9 cellular contexts compared by ENCODE assay signal in the genomic region with DNA sequence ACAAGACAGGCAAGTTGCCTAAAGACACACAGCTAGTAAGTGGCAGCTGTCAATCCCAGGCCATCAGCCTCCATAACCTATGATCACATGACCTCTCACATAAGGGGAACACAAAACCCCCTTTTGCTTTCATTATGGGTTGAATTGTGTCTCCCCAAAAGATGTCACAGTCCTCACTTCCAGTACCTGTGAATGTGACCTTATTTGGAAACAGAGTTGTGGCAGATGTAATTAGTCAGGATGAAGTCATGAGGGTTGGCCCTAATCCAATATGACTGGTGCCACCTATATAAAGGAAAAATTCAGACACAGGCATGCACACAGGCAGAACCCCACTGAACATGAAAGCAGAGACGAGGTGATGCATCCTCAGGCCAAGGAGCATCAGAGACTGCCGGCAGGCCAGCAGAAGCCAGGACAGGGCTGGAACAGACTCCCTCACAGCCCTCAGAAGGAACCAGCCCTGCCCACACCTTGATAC. TPM values are rescaled to one million over a fixed set of nuclear protein-coding genes. Genes with fewer than 3 reads are reported as not detected.
A peak's percentile ranks its signal among the peaks of the same experiment; 100 is the strongest.
DNase-seq lines count a peak whose midpoint lies in the region; ATAC-seq, FAIRE-seq and TF ChIP-seq lines count a peak whose summit lies in the region.
"Had no signal": no experiment of that assay in that cellular context is flagged by ENCODE, and none has a peak within 500 bp of the region (broad histone marks: within the 10 kb centered on the region; RNA-seq: fewer than 3 reads in every experiment).

No MANE protein-coding gene starts in this region.

- intact Hi-C loops in left ventricle myocardium superior (cut with micrococcal nuclease): no loop called here

- TF ChIP-seq CTCF in right atrium auricular region (IDR thresholded peaks at IDR 0.05) (no peak), bronchial epithelial cell (IDR thresholded peaks at IDR 0.05; ENCODE audit: insufficient read depth, low read length, severe bottlenecking) (no peak)

- H3K4me3 ChIP-seq in right atrium auricular region (no peak overlapping the region), bronchial epithelial cell (ENCODE audit: low read depth, low read length) (no peak overlapping the region)

- DNase-seq in right atrium auricular region (ENCODE audit: low spot score): no peak
- no peak for DNase-seq in left ventricle myocardium superior
- peak; percentile 63 for DNase-seq in RPMI8226
- peak; percentile 99 for DNase-seq in bronchial epithelial cell (ENCODE audit: low read depth)
- DNase-seq in stimulated activated CD4-positive, alpha-beta T cell treated with anti-CD3 and anti-CD28 coated beads, Interleukin-15, amount 100 ng/mL, for 24 hours: peak; percentile 62
- DNase-seq in NCI-H1930 (lab: John Stamatoyannopoulos, UW): no peak
- no peak for DNase-seq in AG08396 (ENCODE audit: low spot score)

- no peaks in the 10 kb centered on the region for H3K27me3 ChIP-seq in right atrium auricular region
- H3K27me3 ChIP-seq in bronchial epithelial cell (ENCODE audit: control insufficient read depth, insufficient read depth, low read length): no peaks in the 10 kb centered on the region

- FAIRE-seq in bronchial epithelial cell (lab: Jason Lieb, UNC): peak; percentile 75
- FAIRE-seq: G401.6 had no signal

- peaks cover 9% of the 10 kb centered on the region for H3K36me3 ChIP-seq in right atrium auricular region
- peaks cover 6% of the 10 kb centered on the region for H3K36me3 ChIP-seq in bronchial epithelial cell (ENCODE audit: control insufficient read depth, insufficient read depth, low read length)

- peaks cover 0 to 80% of the 10 kb centered on the region in 2 donors for H3K4me1 ChIP-seq in right atrium auricular region

- peak overlapping the region; percentile 69 to 86 for H3K27ac ChIP-seq in right atrium auricular region

- no peak for ATAC-seq in left ventricle myocardium superior
- no peak for ATAC-seq in GM19035 (IDR thresholded peaks at IDR 0.05; ENCODE audit: unreplicated experiment)

- no peaks in the 10 kb centered on the region for H3K9me3 ChIP-seq in right atrium auricular region

RNA-seq across cellular contexts. Expression of gene GFOD1, which starts 33.6 kb away (rescaled TPM):
- total RNA-seq in right atrium auricular region (10 to 100 TPM; 66.2 to 96.3 TPM), left ventricle myocardium superior (33.7 TPM), bronchial epithelial cell (16.3 and 20.6 TPM in 2 replicates)

Comparison
In these comparisons a context has a peak if more than half of its experiments do, and no peak if none do; other contexts are left out.
1. DNase-seq: peak in RPMI8226 (single experiment), bronchial epithelial cell (single experiment) and stimulated activated CD4-positive, alpha-beta T cell treated with anti-CD3 and anti-CD28 coated beads, Interleukin-15, amount 100 ng/mL, for 24 hours (single experiment); none in right atrium auricular region (single experiment), left ventricle myocardium superior (single experiment), NCI-H1930 (0 of 2) and AG08396 (single experiment).